In genomic region chr2:120150040-120150482, GRCh38 we compare ENCODE assay signal across 1 cellular context.
TF ChIP-seq lines count a peak whose summit lies in the region.

No MANE protein-coding gene starts in this region.

TF ChIP-seq in HepG2, 621 proteins besides CTCF, POLR2A, EP300 and RAD21 (continued from another document and continues in another):
- TF ChIP-seq, protein P1, sequence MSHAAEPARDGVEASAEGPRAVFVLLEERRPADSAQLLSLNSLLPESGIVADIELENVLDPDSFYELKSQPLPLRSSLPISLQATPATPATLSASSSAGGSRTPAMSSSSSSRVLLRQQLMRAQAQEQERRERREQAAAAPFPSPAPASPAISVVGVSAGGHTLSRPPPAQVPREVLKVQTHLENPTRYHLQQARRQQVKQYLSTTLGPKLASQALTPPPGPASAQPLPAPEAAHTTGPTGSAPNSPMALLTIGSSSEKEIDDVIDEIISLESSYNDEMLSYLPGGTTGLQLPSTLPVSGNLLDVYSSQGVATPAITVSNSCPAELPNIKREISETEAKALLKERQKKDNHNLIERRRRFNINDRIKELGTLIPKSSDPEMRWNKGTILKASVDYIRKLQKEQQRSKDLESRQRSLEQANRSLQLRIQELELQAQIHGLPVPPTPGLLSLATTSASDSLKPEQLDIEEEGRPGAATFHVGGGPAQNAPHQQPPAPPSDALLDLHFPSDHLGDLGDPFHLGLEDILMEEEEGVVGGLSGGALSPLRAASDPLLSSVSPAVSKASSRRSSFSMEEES (CRISPR knock-in tag; IDR thresholded peaks at IDR 0.05), result no peak
- no peak for TF ChIP-seq TGIF2 (CRISPR knock-in tag; IDR thresholded peaks at IDR 0.05)
- TF ChIP-seq ZMYM3 (CRISPR knock-in tag; IDR thresholded peaks at IDR 0.05), result peak; percentile 86
- peak; percentile 79; the same call in 1 of the 2 replicates for TF ChIP-seq FOXJ3 (CRISPR knock-in tag; IDR thresholded peaks at IDR 0.05; ENCODE audit: borderline replicate concordance)
- TF ChIP-seq HNF4G (IDR thresholded peaks at IDR 0.05; ENCODE audit: borderline replicate concordance, low read depth, low read length), result peak; percentile 47; the same call in 1 of the 2 replicates
- TF ChIP-seq HNF4G (CRISPR knock-in tag; IDR thresholded peaks at IDR 0.05; ENCODE audit: borderline replicate concordance, low read depth), result no peak
- no peak for TF ChIP-seq ZNF552 (CRISPR knock-in tag; IDR thresholded peaks at IDR 0.05; ENCODE audit: borderline replicate concordance)
- TF ChIP-seq ZNF232 (CRISPR knock-in tag; IDR thresholded peaks at IDR 0.05; ENCODE audit: borderline replicate concordance), result 0 out of 2 replicates have a peak, but pooled peaks have one; percentile 30
- TF ChIP-seq PHF21A (CRISPR knock-in tag; IDR thresholded peaks at IDR 0.05), result peak; percentile 66; the same call in 1 of the 2 replicates
- TF ChIP-seq ZC3H13 (CRISPR knock-in tag; IDR thresholded peaks at IDR 0.05), result no peak
- TF ChIP-seq DNMT3B (CRISPR knock-in tag; conservative IDR thresholded peaks at IDR 0.05), result peak; percentile 24; the same call in 1 of the 2 replicates
- TF ChIP-seq, protein P2, sequence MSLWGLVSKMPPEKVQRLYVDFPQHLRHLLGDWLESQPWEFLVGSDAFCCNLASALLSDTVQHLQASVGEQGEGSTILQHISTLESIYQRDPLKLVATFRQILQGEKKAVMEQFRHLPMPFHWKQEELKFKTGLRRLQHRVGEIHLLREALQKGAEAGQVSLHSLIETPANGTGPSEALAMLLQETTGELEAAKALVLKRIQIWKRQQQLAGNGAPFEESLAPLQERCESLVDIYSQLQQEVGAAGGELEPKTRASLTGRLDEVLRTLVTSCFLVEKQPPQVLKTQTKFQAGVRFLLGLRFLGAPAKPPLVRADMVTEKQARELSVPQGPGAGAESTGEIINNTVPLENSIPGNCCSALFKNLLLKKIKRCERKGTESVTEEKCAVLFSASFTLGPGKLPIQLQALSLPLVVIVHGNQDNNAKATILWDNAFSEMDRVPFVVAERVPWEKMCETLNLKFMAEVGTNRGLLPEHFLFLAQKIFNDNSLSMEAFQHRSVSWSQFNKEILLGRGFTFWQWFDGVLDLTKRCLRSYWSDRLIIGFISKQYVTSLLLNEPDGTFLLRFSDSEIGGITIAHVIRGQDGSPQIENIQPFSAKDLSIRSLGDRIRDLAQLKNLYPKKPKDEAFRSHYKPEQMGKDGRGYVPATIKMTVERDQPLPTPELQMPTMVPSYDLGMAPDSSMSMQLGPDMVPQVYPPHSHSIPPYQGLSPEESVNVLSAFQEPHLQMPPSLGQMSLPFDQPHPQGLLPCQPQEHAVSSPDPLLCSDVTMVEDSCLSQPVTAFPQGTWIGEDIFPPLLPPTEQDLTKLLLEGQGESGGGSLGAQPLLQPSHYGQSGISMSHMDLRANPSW (CRISPR knock-in tag; IDR thresholded peaks at IDR 0.05; ENCODE audit: borderline replicate concordance), result no peak
- no peak for TF ChIP-seq ZHX1 (CRISPR knock-in tag; IDR thresholded peaks at IDR 0.05; ENCODE audit: low read depth)
- no peak for TF ChIP-seq ZNF704 (CRISPR knock-in tag; IDR thresholded peaks at IDR 0.05; ENCODE audit: borderline replicate concordance)
- TF ChIP-seq, protein P3, sequence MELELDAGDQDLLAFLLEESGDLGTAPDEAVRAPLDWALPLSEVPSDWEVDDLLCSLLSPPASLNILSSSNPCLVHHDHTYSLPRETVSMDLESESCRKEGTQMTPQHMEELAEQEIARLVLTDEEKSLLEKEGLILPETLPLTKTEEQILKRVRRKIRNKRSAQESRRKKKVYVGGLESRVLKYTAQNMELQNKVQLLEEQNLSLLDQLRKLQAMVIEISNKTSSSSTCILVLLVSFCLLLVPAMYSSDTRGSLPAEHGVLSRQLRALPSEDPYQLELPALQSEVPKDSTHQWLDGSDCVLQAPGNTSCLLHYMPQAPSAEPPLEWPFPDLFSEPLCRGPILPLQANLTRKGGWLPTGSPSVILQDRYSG (CRISPR knock-in tag; IDR thresholded peaks at IDR 0.05), result no peak
- TF ChIP-seq, protein P4, sequence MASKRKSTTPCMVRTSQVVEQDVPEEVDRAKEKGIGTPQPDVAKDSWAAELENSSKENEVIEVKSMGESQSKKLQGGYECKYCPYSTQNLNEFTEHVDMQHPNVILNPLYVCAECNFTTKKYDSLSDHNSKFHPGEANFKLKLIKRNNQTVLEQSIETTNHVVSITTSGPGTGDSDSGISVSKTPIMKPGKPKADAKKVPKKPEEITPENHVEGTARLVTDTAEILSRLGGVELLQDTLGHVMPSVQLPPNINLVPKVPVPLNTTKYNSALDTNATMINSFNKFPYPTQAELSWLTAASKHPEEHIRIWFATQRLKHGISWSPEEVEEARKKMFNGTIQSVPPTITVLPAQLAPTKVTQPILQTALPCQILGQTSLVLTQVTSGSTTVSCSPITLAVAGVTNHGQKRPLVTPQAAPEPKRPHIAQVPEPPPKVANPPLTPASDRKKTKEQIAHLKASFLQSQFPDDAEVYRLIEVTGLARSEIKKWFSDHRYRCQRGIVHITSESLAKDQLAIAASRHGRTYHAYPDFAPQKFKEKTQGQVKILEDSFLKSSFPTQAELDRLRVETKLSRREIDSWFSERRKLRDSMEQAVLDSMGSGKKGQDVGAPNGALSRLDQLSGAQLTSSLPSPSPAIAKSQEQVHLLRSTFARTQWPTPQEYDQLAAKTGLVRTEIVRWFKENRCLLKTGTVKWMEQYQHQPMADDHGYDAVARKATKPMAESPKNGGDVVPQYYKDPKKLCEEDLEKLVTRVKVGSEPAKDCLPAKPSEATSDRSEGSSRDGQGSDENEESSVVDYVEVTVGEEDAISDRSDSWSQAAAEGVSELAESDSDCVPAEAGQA (IDR thresholded peaks at IDR 0.05; ENCODE audit: low read depth), result no peak
- TF ChIP-seq, protein P4 (CRISPR knock-in tag; IDR thresholded peaks at IDR 0.05; ENCODE audit: borderline replicate concordance), result peak; percentile 21; the same call in 1 of the 2 replicates
- TF ChIP-seq EHMT2 (IDR thresholded peaks at IDR 0.05; ENCODE audit: borderline replicate concordance, low read depth, low read length), result peak; percentile 43; the same call in 1 of the 2 replicates
- TF ChIP-seq TEAD3 (CRISPR knock-in tag; optimal IDR thresholded peaks at IDR 0.05; ENCODE audit: borderline replicate concordance), result peak; percentile 97
- TF ChIP-seq ZSCAN30 (CRISPR knock-in tag; IDR thresholded peaks at IDR 0.05), result 0 out of 2 replicates have a peak, but pooled peaks have one; percentile 23
- TF ChIP-seq, protein P5, sequence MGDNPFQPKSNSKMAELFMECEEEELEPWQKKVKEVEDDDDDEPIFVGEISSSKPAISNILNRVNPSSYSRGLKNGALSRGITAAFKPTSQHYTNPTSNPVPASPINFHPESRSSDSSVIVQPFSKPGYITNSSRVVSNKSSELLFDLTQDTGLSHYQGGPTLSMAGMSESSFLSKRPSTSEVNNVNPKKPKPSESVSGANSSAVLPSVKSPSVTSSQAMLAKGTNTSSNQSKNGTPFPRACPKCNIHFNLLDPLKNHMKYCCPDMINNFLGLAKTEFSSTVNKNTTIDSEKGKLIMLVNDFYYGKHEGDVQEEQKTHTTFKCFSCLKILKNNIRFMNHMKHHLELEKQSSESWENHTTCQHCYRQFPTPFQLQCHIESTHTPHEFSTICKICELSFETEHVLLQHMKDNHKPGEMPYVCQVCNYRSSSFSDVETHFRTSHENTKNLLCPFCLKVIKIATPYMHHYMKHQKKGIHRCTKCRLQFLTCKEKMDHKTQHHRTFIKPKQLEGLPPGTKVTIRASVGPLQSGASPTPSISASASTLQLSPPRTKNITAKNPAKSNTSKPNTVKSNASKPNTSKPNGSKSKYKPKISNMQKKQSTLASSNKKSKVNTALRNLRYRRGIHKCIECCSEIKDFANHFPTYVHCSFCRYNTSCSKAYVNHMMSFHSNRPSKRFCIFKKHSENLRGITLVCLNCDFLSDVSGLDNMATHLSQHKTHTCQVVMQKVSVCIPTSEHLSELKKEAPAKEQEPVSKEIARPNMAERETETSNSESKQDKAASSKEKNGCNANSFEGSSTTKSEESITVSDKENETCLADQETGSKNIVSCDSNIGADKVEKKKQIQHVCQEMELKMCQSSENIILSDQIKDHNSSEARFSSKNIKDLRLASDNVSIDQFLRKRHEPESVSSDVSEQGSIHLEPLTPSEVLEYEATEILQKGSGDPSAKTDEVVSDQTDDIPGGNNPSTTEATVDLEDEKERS (CRISPR knock-in tag; IDR thresholded peaks at IDR 0.05), result peak; percentile 74; the same call in 1 of the 2 replicates
- no peak for TF ChIP-seq ARNT (IDR thresholded peaks at IDR 0.05)
- TF ChIP-seq, protein P6, sequence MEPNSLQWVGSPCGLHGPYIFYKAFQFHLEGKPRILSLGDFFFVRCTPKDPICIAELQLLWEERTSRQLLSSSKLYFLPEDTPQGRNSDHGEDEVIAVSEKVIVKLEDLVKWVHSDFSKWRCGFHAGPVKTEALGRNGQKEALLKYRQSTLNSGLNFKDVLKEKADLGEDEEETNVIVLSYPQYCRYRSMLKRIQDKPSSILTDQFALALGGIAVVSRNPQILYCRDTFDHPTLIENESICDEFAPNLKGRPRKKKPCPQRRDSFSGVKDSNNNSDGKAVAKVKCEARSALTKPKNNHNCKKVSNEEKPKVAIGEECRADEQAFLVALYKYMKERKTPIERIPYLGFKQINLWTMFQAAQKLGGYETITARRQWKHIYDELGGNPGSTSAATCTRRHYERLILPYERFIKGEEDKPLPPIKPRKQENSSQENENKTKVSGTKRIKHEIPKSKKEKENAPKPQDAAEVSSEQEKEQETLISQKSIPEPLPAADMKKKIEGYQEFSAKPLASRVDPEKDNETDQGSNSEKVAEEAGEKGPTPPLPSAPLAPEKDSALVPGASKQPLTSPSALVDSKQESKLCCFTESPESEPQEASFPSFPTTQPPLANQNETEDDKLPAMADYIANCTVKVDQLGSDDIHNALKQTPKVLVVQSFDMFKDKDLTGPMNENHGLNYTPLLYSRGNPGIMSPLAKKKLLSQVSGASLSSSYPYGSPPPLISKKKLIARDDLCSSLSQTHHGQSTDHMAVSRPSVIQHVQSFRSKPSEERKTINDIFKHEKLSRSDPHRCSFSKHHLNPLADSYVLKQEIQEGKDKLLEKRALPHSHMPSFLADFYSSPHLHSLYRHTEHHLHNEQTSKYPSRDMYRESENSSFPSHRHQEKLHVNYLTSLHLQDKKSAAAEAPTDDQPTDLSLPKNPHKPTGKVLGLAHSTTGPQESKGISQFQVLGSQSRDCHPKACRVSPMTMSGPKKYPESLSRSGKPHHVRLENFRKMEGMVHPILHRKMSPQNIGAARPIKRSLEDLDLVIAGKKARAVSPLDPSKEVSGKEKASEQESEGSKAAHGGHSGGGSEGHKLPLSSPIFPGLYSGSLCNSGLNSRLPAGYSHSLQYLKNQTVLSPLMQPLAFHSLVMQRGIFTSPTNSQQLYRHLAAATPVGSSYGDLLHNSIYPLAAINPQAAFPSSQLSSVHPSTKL (CRISPR knock-in tag; IDR thresholded peaks at IDR 0.05), result peak; percentile 91
- peak; percentile 69; the same call in 1 of the 2 replicates for TF ChIP-seq NCOR1 (IDR thresholded peaks at IDR 0.05; ENCODE audit: borderline replicate concordance, low read length)
- peak; percentile 17; the same call in 1 of the 2 replicates for TF ChIP-seq CREM (IDR thresholded peaks at IDR 0.05)
- TF ChIP-seq CREM (CRISPR knock-in tag; IDR thresholded peaks at IDR 0.05), result no peak
- TF ChIP-seq CEBPG (CRISPR knock-in tag; IDR thresholded peaks at IDR 0.05), result peak; percentile 97
- TF ChIP-seq NR2C2 (CRISPR knock-in tag; IDR thresholded peaks at IDR 0.05; ENCODE audit: borderline replicate concordance), result peak; percentile 51; the same call in 1 of the 2 replicates
- 0 out of 2 replicates have a peak, but pooled peaks have one; percentile 28 for TF ChIP-seq ADNP (CRISPR knock-in tag; IDR thresholded peaks at IDR 0.05)
- TF ChIP-seq HNF4A (CRISPR knock-in tag; IDR thresholded peaks at IDR 0.05), result peak; percentile 80
- no peak for TF ChIP-seq ZNF430 (CRISPR knock-in tag; IDR thresholded peaks at IDR 0.05)
